ENCODE assay signal across 8 cellular contexts in the genomic region with DNA sequence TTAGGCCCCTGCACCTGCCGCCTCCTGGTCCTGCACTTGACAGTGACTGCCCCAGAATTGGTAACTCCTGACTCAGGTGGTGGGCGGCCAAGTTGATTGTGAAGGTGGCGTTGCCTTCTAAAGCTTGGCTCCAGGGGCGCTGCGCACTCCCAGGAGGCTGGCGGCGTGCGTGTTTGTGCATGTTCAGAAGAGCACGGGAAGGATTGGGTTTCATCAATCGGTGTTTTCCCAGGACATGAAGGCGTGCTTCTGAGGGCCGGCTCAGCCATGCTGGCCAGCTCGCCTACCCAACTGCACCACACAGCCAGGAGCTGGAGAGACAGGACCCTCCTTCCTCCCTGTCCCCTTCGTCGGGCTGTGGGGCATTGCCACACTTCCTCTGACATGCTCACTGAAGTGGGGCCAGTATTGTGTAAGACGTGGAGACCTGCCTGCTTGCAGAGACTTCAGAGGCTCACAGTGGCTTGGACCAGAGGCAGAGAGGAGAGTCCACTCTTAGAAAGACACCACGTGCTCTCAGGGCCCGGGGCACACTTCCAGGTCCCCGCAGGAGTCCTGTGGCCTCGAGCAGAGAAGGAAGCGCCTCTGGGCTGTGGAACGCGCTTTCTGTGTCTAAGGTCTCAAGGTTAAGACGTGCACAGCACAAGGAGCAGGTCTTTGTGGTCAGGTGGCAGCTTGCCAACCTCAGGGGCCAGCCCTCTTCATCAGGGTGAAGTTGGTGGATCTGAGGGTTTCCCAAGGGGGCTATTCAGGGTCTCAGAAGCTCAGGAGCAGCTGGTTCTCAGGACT. TPM values are rescaled to one million over a fixed set of nuclear protein-coding genes. Genes with fewer than 3 reads are reported as not detected.
DNase-seq lines count a peak whose midpoint lies in the region; ATAC-seq and TF ChIP-seq lines count a peak whose summit lies in the region.

No MANE protein-coding gene starts in this region.

- no peak overlapping the region for H2AFZ ChIP-seq in PC-3 (ENCODE audit: low read length)

- intact Hi-C loops in PC-3 (cut with micrococcal nuclease) = no loop called here
- intact Hi-C loops in activated T-helper 1 cell treated with anti-CD3 and anti-CD28 coated beads, Interleukin-12 subunit alpha, Interleukin-12 subunit beta, Interleukin-2, Interleukin-4 antibody, amounts not matched to agents 30 ng/mL and 10 ng/mL and 1 ng/mL, durations not matched to agents 14 hours and 24 hours and 36 hours (cut with micrococcal nuclease) = loop anchor here (5.0 kb wide), 1 partner anchor 900 kb away; the partner anchor contains the start of gene TELO2

- peaks cover 12% of the 10 kb centered on the region; the same call in 1 of the 2 replicates for H4K20me1 ChIP-seq in PC-3 (ENCODE audit: low read length)

- H3K4me2 ChIP-seq in PC-3 (ENCODE audit: low read length) = peak overlapping the region; percentile 51

- TF ChIP-seq POLR2A in erythroblast (IDR thresholded peaks at IDR 0.05; ENCODE audit: low read length) = no peak

- no peak overlapping the region for H3K4me3 ChIP-seq in PC-3 (ENCODE audit: low read length)

- no peak overlapping the region for H3K4me3 Mint-ChIP-seq in activated T-helper 1 cell treated with anti-CD3 and anti-CD28 coated beads, Interleukin-12 subunit alpha, Interleukin-12 subunit beta, Interleukin-2, Interleukin-4 antibody, amounts not matched to agents 30 ng/mL and 10 ng/mL and 1 ng/mL, durations not matched to agents 14 hours and 24 hours and 36 hours

- DNase-seq in NCI-H146 (lab: John Stamatoyannopoulos, UW) = peak; percentile 32
- DNase-seq in NCI-H146 treated with DMSO at 0.1 percent for 48 hours (lab: John Stamatoyannopoulos, UW; ENCODE audit: unreplicated experiment) = no peak
- DNase-seq in PC-3 = no peak
- peak; percentile 27 to 45 for DNase-seq in hippocampal formation (lab: John Stamatoyannopoulos, UW)
- peak in 34 of 49 donors; percentile 5 to 73 (median 37) for DNase-seq in substantia nigra (lab: John Stamatoyannopoulos, UW)
- no peak for DNase-seq in D341Med (ENCODE audit: low spot score)
- DNase-seq in activated T-helper 1 cell treated with anti-CD3 and anti-CD28 coated beads, Interleukin-12 subunit alpha, Interleukin-12 subunit beta, Interleukin-2, Interleukin-4 antibody, amounts not matched to agents 30 ng/mL and 10 ng/mL and 1 ng/mL, durations not matched to agents 14 hours and 24 hours and 36 hours (ENCODE audit: low spot score) = no peak
- DNase-seq in erythroblast (lab: John Stamatoyannopoulos, UW) = no peak

- peaks cover 9% of the 10 kb centered on the region for H3K36me3 Mint-ChIP-seq in activated T-helper 1 cell treated with anti-CD3 and anti-CD28 coated beads, Interleukin-12 subunit alpha, Interleukin-12 subunit beta, Interleukin-2, Interleukin-4 antibody, amounts not matched to agents 30 ng/mL and 10 ng/mL and 1 ng/mL, durations not matched to agents 14 hours and 24 hours and 36 hours (ENCODE audit: low read depth)

- H3K27me3 ChIP-seq in PC-3 (ENCODE audit: low read length) = no peaks in the 10 kb centered on the region

- H3K9me2 ChIP-seq in PC-3 (replicated peaks; ENCODE audit: low read length) = no peaks in the 10 kb centered on the region

- H3F3A ChIP-seq in PC-3 (ENCODE audit: low read length, unreplicated experiment) = no peaks in the 10 kb centered on the region

- no peak for ATAC-seq in PC-3

- POLR2A ChIA-PET in PC-3 (lab: Charles Lee; ENCODE audit: unreplicated experiment) = interaction anchor here (1.0 kb wide), 1 partner anchor 52 kb away, joined by 5 read pairs; no protein-coding TSS in a partner anchor

- no peaks in the 10 kb centered on the region for H3K9me3 ChIP-seq in PC-3 (ENCODE audit: low read length)

- peaks cover 28% of the 10 kb centered on the region for H3K4me1 ChIP-seq in PC-3 (ENCODE audit: insufficient read depth, low read length)

- CTCF ChIA-PET in PC-3 (lab: Charles Lee) = no interaction called here

- no TSS peak for BruUV-seq in PC-3 (replicated peaks; lab: Mats Ljungman, UMichigan)

- no peak overlapping the region for H3K27ac Mint-ChIP-seq in activated T-helper 1 cell treated with anti-CD3 and anti-CD28 coated beads, Interleukin-12 subunit alpha, Interleukin-12 subunit beta, Interleukin-2, Interleukin-4 antibody, amounts not matched to agents 30 ng/mL and 10 ng/mL and 1 ng/mL, durations not matched to agents 14 hours and 24 hours and 36 hours

- H3K27ac ChIP-seq in PC-3 (ENCODE audit: low read length) = peak overlapping the region; percentile 28
- H3K27ac ChIP-seq in substantia nigra (ENCODE audit: low read depth, low read length, poor library complexity, severe bottlenecking) = peak overlapping the region; percentile 35

- peaks cover 21% of the 10 kb centered on the region for H3K4me1 Mint-ChIP-seq in activated T-helper 1 cell treated with anti-CD3 and anti-CD28 coated beads, Interleukin-12 subunit alpha, Interleukin-12 subunit beta, Interleukin-2, Interleukin-4 antibody, amounts not matched to agents 30 ng/mL and 10 ng/mL and 1 ng/mL, durations not matched to agents 14 hours and 24 hours and 36 hours (ENCODE audit: low read depth)

- H3K27me3 Mint-ChIP-seq in activated T-helper 1 cell treated with anti-CD3 and anti-CD28 coated beads, Interleukin-12 subunit alpha, Interleukin-12 subunit beta, Interleukin-2, Interleukin-4 antibody, amounts not matched to agents 30 ng/mL and 10 ng/mL and 1 ng/mL, durations not matched to agents 14 hours and 24 hours and 36 hours (ENCODE audit: insufficient read depth) = no peaks in the 10 kb centered on the region

- no peaks in the 10 kb centered on the region for H3K9me3 Mint-ChIP-seq in activated T-helper 1 cell treated with anti-CD3 and anti-CD28 coated beads, Interleukin-12 subunit alpha, Interleukin-12 subunit beta, Interleukin-2, Interleukin-4 antibody, amounts not matched to agents 30 ng/mL and 10 ng/mL and 1 ng/mL, durations not matched to agents 14 hours and 24 hours and 36 hours

- no peaks in the 10 kb centered on the region for H3K36me3 ChIP-seq in PC-3 (ENCODE audit: low read depth, low read length)

- H3K79me2 ChIP-seq in PC-3 (ENCODE audit: low read length) = peaks cover 73% of the 10 kb centered on the region

- no peak overlapping the region for H3K9ac ChIP-seq in PC-3 (ENCODE audit: low read length)

- no peak for TF ChIP-seq CTCF in PC-3 (conservative IDR thresholded peaks at IDR 0.05; ENCODE audit: low read depth, low read length)

RNA-seq across cellular contexts. Expression of gene RAB40C, which starts 2.8 kb away (rescaled TPM):
- total RNA-seq in PC-3 (2014; rRNA removed) = 19.5 and 27.0 TPM in 2 replicates
- 14.0 and 15.2 TPM in 2 replicates for total RNA-seq in activated T-helper 1 cell treated with anti-CD3 and anti-CD28 coated beads, Interleukin-12 subunit alpha, Interleukin-12 subunit beta, Interleukin-2, Interleukin-4 antibody, amounts not matched to agents 30 ng/mL and 10 ng/mL and 1 ng/mL, durations not matched to agents 14 hours and 24 hours and 36 hours

RNA-seq across cellular contexts. Expression of gene PIGQ, which starts 22.9 kb away (rescaled TPM):
- total RNA-seq in PC-3 (2014; rRNA removed) = 36.0 and 43.8 TPM in 2 replicates
- total RNA-seq in activated T-helper 1 cell treated with anti-CD3 and anti-CD28 coated beads, Interleukin-12 subunit alpha, Interleukin-12 subunit beta, Interleukin-2, Interleukin-4 antibody, amounts not matched to agents 30 ng/mL and 10 ng/mL and 1 ng/mL, durations not matched to agents 14 hours and 24 hours and 36 hours = 50.1 and 52.6 TPM in 2 replicates

RNA-seq across cellular contexts. Expression of gene NHLRC4, which starts 25.9 kb away (rescaled TPM):
- 0.44 TPM in 1 of 2 replicates, not detected in the other for total RNA-seq in PC-3 (2014; rRNA removed)
- 1.0 and 1.2 TPM in 2 replicates for total RNA-seq in activated T-helper 1 cell treated with anti-CD3 and anti-CD28 coated beads, Interleukin-12 subunit alpha, Interleukin-12 subunit beta, Interleukin-2, Interleukin-4 antibody, amounts not matched to agents 30 ng/mL and 10 ng/mL and 1 ng/mL, durations not matched to agents 14 hours and 24 hours and 36 hours

RNA-seq across cellular contexts. Expression of gene PRR35, which starts 32.5 kb away (rescaled TPM):
- not detected in 2 replicates for total RNA-seq in PC-3 (2014; rRNA removed)
- not detected in 2 replicates for total RNA-seq in activated T-helper 1 cell treated with anti-CD3 and anti-CD28 coated beads, Interleukin-12 subunit alpha, Interleukin-12 subunit beta, Interleukin-2, Interleukin-4 antibody, amounts not matched to agents 30 ng/mL and 10 ng/mL and 1 ng/mL, durations not matched to agents 14 hours and 24 hours and 36 hours

RNA-seq across cellular contexts. Expression of gene WFIKKN1, which starts 38.1 kb away (rescaled TPM):
- 0.11 and 0.40 TPM in 2 replicates for total RNA-seq in PC-3 (2014; rRNA removed)
- total RNA-seq in activated T-helper 1 cell treated with anti-CD3 and anti-CD28 coated beads, Interleukin-12 subunit alpha, Interleukin-12 subunit beta, Interleukin-2, Interleukin-4 antibody, amounts not matched to agents 30 ng/mL and 10 ng/mL and 1 ng/mL, durations not matched to agents 14 hours and 24 hours and 36 hours = 0.34 and 0.44 TPM in 2 replicates

Comparison
In these comparisons a context has a peak if more than half of its experiments do, and no peak if none do; other contexts are left out.
1. DNase-seq: peak in NCI-H146 (single experiment), hippocampal formation (2 of 2) and substantia nigra (34 of 49); none in NCI-H146 treated with DMSO at 0.1 percent for 48 hours (single experiment), PC-3 (single experiment), D341Med (single experiment), activated T-helper 1 cell treated with anti-CD3 and anti-CD28 coated beads, Interleukin-12 subunit alpha, Interleukin-12 subunit beta, Interleukin-2, Interleukin-4 antibody, amounts not matched to agents 30 ng/mL and 10 ng/mL and 1 ng/mL, durations not matched to agents 14 hours and 24 hours and 36 hours (single experiment) and erythroblast (0 of 2).